ENCODE assay signal across 8 cellular contexts in the genomic region with DNA sequence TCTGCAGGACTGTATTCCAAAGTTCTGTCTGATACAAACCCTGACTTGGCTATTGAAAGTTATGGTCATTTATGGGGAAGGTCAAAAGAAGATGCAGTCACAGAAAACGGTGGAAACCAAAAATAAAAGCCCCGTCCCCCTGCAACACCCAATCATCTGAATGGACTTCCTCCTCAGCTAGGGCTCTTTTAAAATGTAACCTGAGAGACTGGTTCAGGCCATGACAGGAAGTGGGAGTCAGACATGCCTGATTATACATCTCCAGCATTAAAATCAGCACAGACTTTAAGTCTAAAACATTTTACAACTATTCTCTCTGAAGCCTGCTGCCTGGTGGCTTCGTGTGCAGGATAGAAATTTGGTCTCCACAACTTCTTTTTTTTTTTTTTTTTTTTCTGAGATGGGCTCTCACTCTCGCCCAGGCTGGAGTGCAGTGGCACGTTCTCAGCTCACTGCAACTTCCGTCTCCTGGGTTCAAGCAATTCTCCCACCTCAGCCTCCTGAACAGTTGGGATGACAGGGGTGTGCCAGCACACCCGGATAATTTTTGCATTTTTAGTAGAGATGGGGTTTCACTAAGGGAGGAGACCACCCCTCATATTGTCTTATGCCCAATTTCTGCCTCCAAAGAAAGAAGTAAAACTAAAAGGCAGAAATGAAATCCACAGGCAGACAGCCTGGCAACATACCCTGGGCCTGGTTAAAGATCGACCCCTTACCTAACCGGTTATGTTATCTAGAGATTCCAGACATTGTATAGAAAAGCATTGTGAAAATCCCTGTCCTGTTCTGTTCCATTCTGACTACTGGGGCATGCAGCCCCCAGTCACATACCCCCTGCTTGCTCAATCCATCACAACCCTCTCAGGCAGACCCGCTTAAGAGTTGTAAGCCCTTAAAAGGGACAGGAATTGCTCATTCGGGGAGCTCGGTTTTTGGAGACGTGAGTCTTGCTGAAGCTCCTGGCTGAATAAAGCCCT. TPM values are rescaled to one million over a fixed set of nuclear protein-coding genes. Genes with fewer than 3 reads are reported as not detected.
DNase-seq lines count a peak whose midpoint lies in the region; ATAC-seq and TF ChIP-seq lines count a peak whose summit lies in the region.
"Had no signal": no experiment of that assay in that cellular context is flagged by ENCODE, and none has a peak within 500 bp of the region (broad histone marks: within the 10 kb centered on the region; RNA-seq: fewer than 3 reads in every experiment).

No MANE protein-coding gene starts in this region.

- H3K4me1 Mint-ChIP-seq in T-cell (peaks cover 6 to 19% (median 15%) of the 10 kb centered on the region in 3 donors), nephron (peaks cover 10% of the 10 kb centered on the region)

- 28 to 44% methylated on average over 5 to 9 of the region's 13 CpGs for WGBS in gastroesophageal sphincter (ENCODE audit: low coverage in 1 of 2), 2 donors

- H3K27ac Mint-ChIP-seq in T-cell (peak overlapping the region in 1 of 2 donors; percentile 20), nephron (peak overlapping the region; percentile 60 to 82 (median 71))

- H3K27me3 Mint-ChIP-seq in T-cell (peaks cover 0 to 2% of the 10 kb centered on the region in 2 donors), nephron (ENCODE audit: low read depth) (no peaks in the 10 kb centered on the region)

- TF ChIP-seq CTCF in nephron (IDR thresholded peaks at IDR 0.05; ENCODE audit: unreplicated experiment in 3 of 3) (no peak), gastroesophageal sphincter (IDR thresholded peaks at IDR 0.05) (no peak)

- CTCF ChIA-PET in T-cell (lab: Charles Lee) = interaction anchor here in 1 of 2 donors (0.6 kb wide), 2 partner anchors 24 to 151 kb away, joined by 3 read pairs; no protein-coding TSS in a partner anchor

- H3K4me3 ChIP-seq in gastroesophageal sphincter = no peak overlapping the region

- POLR2A ChIA-PET in T-cell (lab: Charles Lee) = interaction anchor here in 1 of 2 donors (0.6 kb wide), 1 partner anchor 1090 kb away, joined by 3 read pairs; no protein-coding TSS in a partner anchor

- H3K4me3 Mint-ChIP-seq in T-cell (peak overlapping the region in 2 of 3 donors; percentile 42 to 60), nephron (no peak overlapping the region)

- no peaks in the 10 kb centered on the region for H3K9me3 Mint-ChIP-seq in T-cell
- no peaks in the 10 kb centered on the region for H3K9me3 Mint-ChIP-seq in nephron

- H3K4me1 ChIP-seq in gastroesophageal sphincter = no peaks in the 10 kb centered on the region

- H3K27ac ChIP-seq in gastroesophageal sphincter (no peak overlapping the region), substantia nigra (ENCODE audit: low read depth, low read length, poor library complexity, severe bottlenecking) (no peak overlapping the region)

- no peaks in the 10 kb centered on the region for H3K27me3 ChIP-seq in gastroesophageal sphincter

- no peak for TF ChIP-seq POLR2A in gastroesophageal sphincter (IDR thresholded peaks at IDR 0.05)

- H3K36me3 Mint-ChIP-seq in T-cell (no peaks in the 10 kb centered on the region), nephron (ENCODE audit: low read depth) (no peaks in the 10 kb centered on the region)

- ATAC-seq in GM18907 (IDR thresholded peaks at IDR 0.05; ENCODE audit: unreplicated experiment) (peak; percentile 63), HG02798 (IDR thresholded peaks at IDR 0.05; ENCODE audit: poor library complexity, unreplicated experiment) (peak; percentile 64), T-cell (replicated peaks in 1 of 4) (peak in 1 of 4 experiments; percentile 68), gastroesophageal sphincter (no peak)

- no peak for TF ChIP-seq EP300 in gastroesophageal sphincter (IDR thresholded peaks at IDR 0.05)

- H3K9me3 ChIP-seq in gastroesophageal sphincter = no peaks in the 10 kb centered on the region

- peaks cover 0 to 8% of the 10 kb centered on the region in 2 donors for H3K36me3 ChIP-seq in gastroesophageal sphincter

- no peak for DNase-seq in T-cell
- DNase-seq in central memory CD4-positive, alpha-beta T cell = no peak
- no peak for DNase-seq in substantia nigra (lab: John Stamatoyannopoulos, UW)
- DNase-seq: hippocampal formation had no signal

RNA-seq across cellular contexts. Expression of a gene that starts 30.1 kb away (rescaled TPM):
- total RNA-seq in T-cell (1 to 10 TPM in 3 of 5 donors, under 1 TPM in 2; 0.39 to 4.2 (median 1.3) TPM), gastroesophageal sphincter (10 to 100 TPM; 46.7 to 96.7 (median 82.6) TPM)

RNA-seq across cellular contexts. Expression of a gene that starts 56.9 kb away (rescaled TPM):
- total RNA-seq in T-cell = 10 to 100 TPM; 18.6 to 42.7 (median 25.7) TPM
- 100 to 1,000 TPM in 1 of 4 donors, 10 to 100 TPM in 3; 14.9 to 192 (median 19.2) TPM for total RNA-seq in gastroesophageal sphincter

Comparison
In these comparisons a context has a peak if more than half of its experiments do, and no peak if none do; other contexts are left out.
1. H3K4me3 Mint-ChIP-seq: peak in T-cell (2 of 3); none in nephron (0 of 3).
2. RNA of a gene that starts 30.1 kb away (total RNA-seq): 46.7 to 96.7 TPM in gastroesophageal sphincter; 0.39 to 4.2 TPM in T-cell; every median in the first group is over 4 times any median in the second.